ENCODE assay signal across 1 cellular context in genomic region chr2:73112913-73113633, GRCh38.
A peak's percentile ranks its signal among the peaks of the same experiment; 100 is the strongest.
TF ChIP-seq lines count a peak whose summit lies in the region.

TSS of gene RAB11FIP5 (minus strand) at chr2:73112948. CDS start at chr2:73112777, 171 bp downstream.

TF ChIP-seq in HEK293, 187 proteins besides CTCF, POLR2A, EP300 and RAD21 (continued from another document and continues in another):
- TF ChIP-seq, protein P1, sequence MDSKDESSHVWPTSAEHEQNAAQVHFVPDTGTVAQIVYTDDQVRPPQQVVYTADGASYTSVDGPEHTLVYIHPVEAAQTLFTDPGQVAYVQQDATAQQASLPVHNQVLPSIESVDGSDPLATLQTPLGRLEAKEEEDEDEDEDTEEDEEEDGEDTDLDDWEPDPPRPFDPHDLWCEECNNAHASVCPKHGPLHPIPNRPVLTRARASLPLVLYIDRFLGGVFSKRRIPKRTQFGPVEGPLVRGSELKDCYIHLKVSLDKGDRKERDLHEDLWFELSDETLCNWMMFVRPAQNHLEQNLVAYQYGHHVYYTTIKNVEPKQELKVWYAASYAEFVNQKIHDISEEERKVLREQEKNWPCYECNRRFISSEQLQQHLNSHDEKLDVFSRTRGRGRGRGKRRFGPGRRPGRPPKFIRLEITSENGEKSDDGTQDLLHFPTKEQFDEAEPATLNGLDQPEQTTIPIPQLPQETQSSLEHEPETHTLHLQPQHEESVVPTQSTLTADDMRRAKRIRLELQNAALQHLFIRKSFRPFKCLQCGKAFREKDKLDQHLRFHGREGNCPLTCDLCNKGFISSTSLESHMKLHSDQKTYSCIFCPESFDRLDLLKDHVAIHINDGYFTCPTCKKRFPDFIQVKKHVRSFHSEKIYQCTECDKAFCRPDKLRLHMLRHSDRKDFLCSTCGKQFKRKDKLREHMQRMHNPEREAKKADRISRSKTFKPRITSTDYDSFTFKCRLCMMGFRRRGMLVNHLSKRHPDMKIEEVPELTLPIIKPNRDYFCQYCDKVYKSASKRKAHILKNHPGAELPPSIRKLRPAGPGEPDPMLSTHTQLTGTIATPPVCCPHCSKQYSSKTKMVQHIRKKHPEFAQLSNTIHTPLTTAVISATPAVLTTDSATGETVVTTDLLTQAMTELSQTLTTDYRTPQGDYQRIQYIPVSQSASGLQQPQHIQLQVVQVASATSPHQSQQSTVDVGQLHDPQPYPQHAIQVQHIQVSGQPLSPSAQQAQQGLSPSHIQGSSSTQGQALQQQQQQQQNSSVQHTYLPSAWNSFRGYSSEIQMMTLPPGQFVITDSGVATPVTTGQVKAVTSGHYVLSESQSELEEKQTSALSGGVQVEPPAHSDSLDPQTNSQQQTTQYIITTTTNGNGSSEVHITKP (tag by site-specific recombination; IDR thresholded peaks at IDR 0.05) = peak; percentile 80
- TF ChIP-seq, protein P2, sequence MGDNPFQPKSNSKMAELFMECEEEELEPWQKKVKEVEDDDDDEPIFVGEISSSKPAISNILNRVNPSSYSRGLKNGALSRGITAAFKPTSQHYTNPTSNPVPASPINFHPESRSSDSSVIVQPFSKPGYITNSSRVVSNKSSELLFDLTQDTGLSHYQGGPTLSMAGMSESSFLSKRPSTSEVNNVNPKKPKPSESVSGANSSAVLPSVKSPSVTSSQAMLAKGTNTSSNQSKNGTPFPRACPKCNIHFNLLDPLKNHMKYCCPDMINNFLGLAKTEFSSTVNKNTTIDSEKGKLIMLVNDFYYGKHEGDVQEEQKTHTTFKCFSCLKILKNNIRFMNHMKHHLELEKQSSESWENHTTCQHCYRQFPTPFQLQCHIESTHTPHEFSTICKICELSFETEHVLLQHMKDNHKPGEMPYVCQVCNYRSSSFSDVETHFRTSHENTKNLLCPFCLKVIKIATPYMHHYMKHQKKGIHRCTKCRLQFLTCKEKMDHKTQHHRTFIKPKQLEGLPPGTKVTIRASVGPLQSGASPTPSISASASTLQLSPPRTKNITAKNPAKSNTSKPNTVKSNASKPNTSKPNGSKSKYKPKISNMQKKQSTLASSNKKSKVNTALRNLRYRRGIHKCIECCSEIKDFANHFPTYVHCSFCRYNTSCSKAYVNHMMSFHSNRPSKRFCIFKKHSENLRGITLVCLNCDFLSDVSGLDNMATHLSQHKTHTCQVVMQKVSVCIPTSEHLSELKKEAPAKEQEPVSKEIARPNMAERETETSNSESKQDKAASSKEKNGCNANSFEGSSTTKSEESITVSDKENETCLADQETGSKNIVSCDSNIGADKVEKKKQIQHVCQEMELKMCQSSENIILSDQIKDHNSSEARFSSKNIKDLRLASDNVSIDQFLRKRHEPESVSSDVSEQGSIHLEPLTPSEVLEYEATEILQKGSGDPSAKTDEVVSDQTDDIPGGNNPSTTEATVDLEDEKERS (tag by site-specific recombination; IDR thresholded peaks at IDR 0.05) = no peak
- no peak; the same call in 1 of the 2 replicates for TF ChIP-seq ZNF391 (tag by site-specific recombination; IDR thresholded peaks at IDR 0.05; ENCODE audit: borderline replicate concordance, low read depth)
- TF ChIP-seq GLI4 (tag by site-specific recombination; IDR thresholded peaks at IDR 0.05) = no peak
- TF ChIP-seq, protein P3, sequence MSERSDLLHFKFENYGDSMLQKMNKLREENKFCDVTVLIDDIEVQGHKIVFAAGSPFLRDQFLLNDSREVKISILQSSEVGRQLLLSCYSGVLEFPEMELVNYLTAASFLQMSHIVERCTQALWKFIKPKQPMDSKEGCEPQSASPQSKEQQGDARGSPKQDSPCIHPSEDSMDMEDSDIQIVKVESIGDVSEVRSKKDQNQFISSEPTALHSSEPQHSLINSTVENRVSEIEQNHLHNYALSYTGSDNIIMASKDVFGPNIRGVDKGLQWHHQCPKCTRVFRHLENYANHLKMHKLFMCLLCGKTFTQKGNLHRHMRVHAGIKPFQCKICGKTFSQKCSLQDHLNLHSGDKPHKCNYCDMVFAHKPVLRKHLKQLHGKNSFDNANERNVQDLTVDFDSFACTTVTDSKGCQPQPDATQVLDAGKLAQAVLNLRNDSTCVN (tag by site-specific recombination; optimal IDR thresholded peaks at IDR 0.05) = peak; percentile 63
- 0 out of 2 replicates have a peak, but pooled peaks have one; percentile 19 for TF ChIP-seq YY2 (tag by site-specific recombination; IDR thresholded peaks at IDR 0.05)
- peak; percentile 45 for TF ChIP-seq ZIC2 (tag by site-specific recombination; IDR thresholded peaks at IDR 0.05)
- TF ChIP-seq ZSCAN4 (tag by site-specific recombination; IDR thresholded peaks at IDR 0.05) = no peak
- peak; percentile 64 for TF ChIP-seq ZNF335 (tag by site-specific recombination; conservative IDR thresholded peaks at IDR 0.05)
- TF ChIP-seq ZSCAN18 (tag by site-specific recombination; IDR thresholded peaks at IDR 0.05) = no peak
- no peak for TF ChIP-seq REPIN1 (tag by site-specific recombination; IDR thresholded peaks at IDR 0.05; ENCODE audit: low read depth)
- TF ChIP-seq ZNF324 (tag by site-specific recombination; IDR thresholded peaks at IDR 0.05) = 0 out of 2 replicates have a peak, but pooled peaks have one; percentile 41
- TF ChIP-seq YY1 (tag by site-specific recombination; IDR thresholded peaks at IDR 0.05) = peak; percentile 59
- TF ChIP-seq, protein P4, sequence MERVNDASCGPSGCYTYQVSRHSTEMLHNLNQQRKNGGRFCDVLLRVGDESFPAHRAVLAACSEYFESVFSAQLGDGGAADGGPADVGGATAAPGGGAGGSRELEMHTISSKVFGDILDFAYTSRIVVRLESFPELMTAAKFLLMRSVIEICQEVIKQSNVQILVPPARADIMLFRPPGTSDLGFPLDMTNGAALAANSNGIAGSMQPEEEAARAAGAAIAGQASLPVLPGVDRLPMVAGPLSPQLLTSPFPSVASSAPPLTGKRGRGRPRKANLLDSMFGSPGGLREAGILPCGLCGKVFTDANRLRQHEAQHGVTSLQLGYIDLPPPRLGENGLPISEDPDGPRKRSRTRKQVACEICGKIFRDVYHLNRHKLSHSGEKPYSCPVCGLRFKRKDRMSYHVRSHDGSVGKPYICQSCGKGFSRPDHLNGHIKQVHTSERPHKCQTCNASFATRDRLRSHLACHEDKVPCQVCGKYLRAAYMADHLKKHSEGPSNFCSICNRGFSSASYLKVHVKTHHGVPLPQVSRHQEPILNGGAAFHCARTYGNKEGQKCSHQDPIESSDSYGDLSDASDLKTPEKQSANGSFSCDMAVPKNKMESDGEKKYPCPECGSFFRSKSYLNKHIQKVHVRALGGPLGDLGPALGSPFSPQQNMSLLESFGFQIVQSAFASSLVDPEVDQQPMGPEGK (tag by site-specific recombination; IDR thresholded peaks at IDR 0.05) = peak; percentile 95
- TF ChIP-seq HOXD13 (CRISPR knock-in tag; IDR thresholded peaks at IDR 0.05; ENCODE audit: borderline replicate concordance) = no peak
- TF ChIP-seq ZNF19 (tag by site-specific recombination; IDR thresholded peaks at IDR 0.05; ENCODE audit: low read depth) = no peak
- TF ChIP-seq INSM2 (tag by site-specific recombination; IDR thresholded peaks at IDR 0.05) = no peak
- TF ChIP-seq ZNF585B (tag by site-specific recombination; IDR thresholded peaks at IDR 0.05) = no peak
- TF ChIP-seq, protein P5, sequence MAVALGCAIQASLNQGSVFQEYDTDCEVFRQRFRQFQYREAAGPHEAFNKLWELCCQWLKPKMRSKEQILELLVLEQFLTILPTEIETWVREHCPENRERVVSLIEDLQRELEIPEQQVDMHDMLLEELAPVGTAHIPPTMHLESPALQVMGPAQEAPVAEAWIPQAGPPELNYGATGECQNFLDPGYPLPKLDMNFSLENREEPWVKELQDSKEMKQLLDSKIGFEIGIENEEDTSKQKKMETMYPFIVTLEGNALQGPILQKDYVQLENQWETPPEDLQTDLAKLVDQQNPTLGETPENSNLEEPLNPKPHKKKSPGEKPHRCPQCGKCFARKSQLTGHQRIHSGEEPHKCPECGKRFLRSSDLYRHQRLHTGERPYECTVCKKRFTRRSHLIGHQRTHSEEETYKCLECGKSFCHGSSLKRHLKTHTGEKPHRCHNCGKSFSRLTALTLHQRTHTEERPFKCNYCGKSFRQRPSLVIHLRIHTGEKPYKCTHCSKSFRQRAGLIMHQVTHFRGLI (tag by site-specific recombination; IDR thresholded peaks at IDR 0.05) = peak; percentile 46
- TF ChIP-seq ZSCAN30 (tag by site-specific recombination; IDR thresholded peaks at IDR 0.05) = peak; percentile 99
- peak; percentile 55; the same call in 1 of the 2 replicates for TF ChIP-seq ZNF600 (tag by site-specific recombination; IDR thresholded peaks at IDR 0.05)
- TF ChIP-seq, protein P6, sequence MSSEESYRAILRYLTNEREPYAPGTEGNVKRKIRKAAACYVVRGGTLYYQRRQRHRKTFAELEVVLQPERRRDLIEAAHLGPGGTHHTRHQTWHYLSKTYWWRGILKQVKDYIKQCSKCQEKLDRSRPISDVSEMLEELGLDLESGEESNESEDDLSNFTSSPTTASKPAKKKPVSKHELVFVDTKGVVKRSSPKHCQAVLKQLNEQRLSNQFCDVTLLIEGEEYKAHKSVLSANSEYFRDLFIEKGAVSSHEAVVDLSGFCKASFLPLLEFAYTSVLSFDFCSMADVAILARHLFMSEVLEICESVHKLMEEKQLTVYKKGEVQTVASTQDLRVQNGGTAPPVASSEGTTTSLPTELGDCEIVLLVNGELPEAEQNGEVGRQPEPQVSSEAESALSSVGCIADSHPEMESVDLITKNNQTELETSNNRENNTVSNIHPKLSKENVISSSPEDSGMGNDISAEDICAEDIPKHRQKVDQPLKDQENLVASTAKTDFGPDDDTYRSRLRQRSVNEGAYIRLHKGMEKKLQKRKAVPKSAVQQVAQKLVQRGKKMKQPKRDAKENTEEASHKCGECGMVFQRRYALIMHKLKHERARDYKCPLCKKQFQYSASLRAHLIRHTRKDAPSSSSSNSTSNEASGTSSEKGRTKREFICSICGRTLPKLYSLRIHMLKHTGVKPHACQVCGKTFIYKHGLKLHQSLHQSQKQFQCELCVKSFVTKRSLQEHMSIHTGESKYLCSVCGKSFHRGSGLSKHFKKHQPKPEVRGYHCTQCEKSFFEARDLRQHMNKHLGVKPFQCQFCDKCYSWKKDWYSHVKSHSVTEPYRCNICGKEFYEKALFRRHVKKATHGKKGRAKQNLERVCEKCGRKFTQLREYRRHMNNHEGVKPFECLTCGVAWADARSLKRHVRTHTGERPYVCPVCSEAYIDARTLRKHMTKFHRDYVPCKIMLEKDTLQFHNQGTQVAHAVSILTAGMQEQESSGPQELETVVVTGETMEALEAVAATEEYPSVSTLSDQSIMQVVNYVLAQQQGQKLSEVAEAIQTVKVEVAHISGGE (tag by site-specific recombination; conservative IDR thresholded peaks at IDR 0.05; ENCODE audit: low read depth) = peak; percentile 43
- TF ChIP-seq SP2 (tag by site-specific recombination; IDR thresholded peaks at IDR 0.05) = peak; percentile 67
- no peak for TF ChIP-seq ZNF747 (tag by site-specific recombination; IDR thresholded peaks at IDR 0.05)
- peak; percentile 84 for TF ChIP-seq ZBTB20 (tag by site-specific recombination; IDR thresholded peaks at IDR 0.05)
- TF ChIP-seq WT1 (tag by site-specific recombination; IDR thresholded peaks at IDR 0.05) = peak; percentile 50; the same call in 1 of the 2 replicates
- peak; percentile 85 for TF ChIP-seq ZXDB (tag by site-specific recombination; IDR thresholded peaks at IDR 0.05)
- TF ChIP-seq, protein P7, sequence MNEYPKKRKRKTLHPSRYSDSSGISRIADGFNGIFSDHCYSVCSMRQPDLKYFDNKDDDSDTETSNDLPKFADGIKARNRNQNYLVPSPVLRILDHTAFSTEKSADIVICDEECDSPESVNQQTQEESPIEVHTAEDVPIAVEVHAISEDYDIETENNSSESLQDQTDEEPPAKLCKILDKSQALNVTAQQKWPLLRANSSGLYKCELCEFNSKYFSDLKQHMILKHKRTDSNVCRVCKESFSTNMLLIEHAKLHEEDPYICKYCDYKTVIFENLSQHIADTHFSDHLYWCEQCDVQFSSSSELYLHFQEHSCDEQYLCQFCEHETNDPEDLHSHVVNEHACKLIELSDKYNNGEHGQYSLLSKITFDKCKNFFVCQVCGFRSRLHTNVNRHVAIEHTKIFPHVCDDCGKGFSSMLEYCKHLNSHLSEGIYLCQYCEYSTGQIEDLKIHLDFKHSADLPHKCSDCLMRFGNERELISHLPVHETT (tag by site-specific recombination; IDR thresholded peaks at IDR 0.05) = 0 out of 2 replicates have a peak, but pooled peaks have one; percentile 45
- TF ChIP-seq ZBTB1 (tag by site-specific recombination; IDR thresholded peaks at IDR 0.05) = no peak
- peak; percentile 54 for TF ChIP-seq ZBTB8A (tag by site-specific recombination; IDR thresholded peaks at IDR 0.05)
- TF ChIP-seq ZNF184 (tag by site-specific recombination; IDR thresholded peaks at IDR 0.05) = no peak
- TF ChIP-seq ZSCAN16 (tag by site-specific recombination; IDR thresholded peaks at IDR 0.05) = no peak
- TF ChIP-seq FEZF1 (tag by site-specific recombination; IDR thresholded peaks at IDR 0.05) = no peak
- 0 out of 2 replicates have a peak, but pooled peaks have one; percentile 22 for TF ChIP-seq ZNF2 (tag by site-specific recombination; IDR thresholded peaks at IDR 0.05)
- peak; percentile 81 for TF ChIP-seq ZEB2 (tag by site-specific recombination; IDR thresholded peaks at IDR 0.05)
